18 cellular contexts compared by ENCODE assay signal in the genomic region with DNA sequence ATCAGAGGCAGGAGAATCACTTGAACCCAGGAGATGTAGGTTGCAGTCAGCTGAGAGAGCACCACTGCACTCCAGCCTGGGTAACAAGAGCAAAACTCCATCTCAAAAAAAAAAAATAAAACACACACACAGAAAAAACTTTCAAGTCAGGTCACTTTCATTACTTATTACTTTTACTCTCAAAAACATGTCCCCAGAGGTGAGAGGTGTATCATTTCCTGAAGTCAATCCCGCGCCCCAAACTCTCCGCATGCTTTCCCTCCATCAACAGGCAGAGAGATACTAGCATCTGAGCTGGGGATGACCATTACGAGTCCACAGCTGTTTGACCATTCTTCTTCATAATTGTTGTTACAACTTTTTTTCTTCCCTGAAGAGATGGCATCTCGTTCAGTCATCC. TPM values are rescaled to one million over a fixed set of nuclear protein-coding genes. Genes with fewer than 3 reads are reported as not detected.
A peak's percentile ranks its signal among the peaks of the same experiment; 100 is the strongest.
DNase-seq lines count a peak whose midpoint lies in the region; ATAC-seq and TF ChIP-seq lines count a peak whose summit lies in the region.
"Had no signal": no experiment of that assay in that cellular context is flagged by ENCODE, and none has a peak within 500 bp of the region (broad histone marks: within the 10 kb centered on the region; RNA-seq: fewer than 3 reads in every experiment).

No MANE protein-coding gene starts in this region.

- H3K4me1 Mint-ChIP-seq in CD8-positive, alpha-beta memory T cell: peaks cover 16 to 38% (median 33%) of the 10 kb centered on the region in 3 donors
- peaks cover 23% of the 10 kb centered on the region for H3K4me1 Mint-ChIP-seq in central memory CD8-positive, alpha-beta T cell
- peaks cover 9% of the 10 kb centered on the region for H3K4me1 Mint-ChIP-seq in memory B cell

- DNase-seq in CD8-positive, alpha-beta memory T cell: no peak
- DNase-seq in central memory CD8-positive, alpha-beta T cell (ENCODE audit: low spot score in 2 of 2): no peak
- DNase-seq in memory B cell (ENCODE audit: low spot score in 2 of 2): no peak
- DNase-seq in HT-29 (ENCODE audit: low spot score): no peak
- no peak for DNase-seq in SJCRH30
- DNase-seq in stimulated activated CD4-positive, alpha-beta T cell treated with anti-CD3 and anti-CD28 coated beads, Interleukin-4, amount 100 ng/mL, for 4 hours: no peak
- DNase-seq in GM03348 (ENCODE audit: low spot score): no peak
- DNase-seq: CD4-positive, alpha-beta T cell; DND-41; H7; NCI-H1105; NCI-H2029 treated with DMSO at 0.1 percent for 48 hours; NCI-H345; NCI-H774 had no signal

- H3K27me3 Mint-ChIP-seq in CD8-positive, alpha-beta memory T cell: no peaks in the 10 kb centered on the region
- H3K27me3 Mint-ChIP-seq in central memory CD8-positive, alpha-beta T cell: no peaks in the 10 kb centered on the region
- no peaks in the 10 kb centered on the region for H3K27me3 Mint-ChIP-seq in memory B cell
- H3K27me3 Mint-ChIP-seq: CD4-positive, alpha-beta T cell; IgD-negative memory B cell had no signal

- H3K27ac ChIP-seq in CD8-positive, alpha-beta memory T cell (ENCODE audit: low read depth, low read length): no peak overlapping the region
- H3K27ac ChIP-seq in HEK293 (ENCODE audit: extremely low read depth, low read depth, low read length) (no peak overlapping the region), SJCRH30 (no peak overlapping the region)
- H3K27ac ChIP-seq: BLaER1 had no signal

- no peak overlapping the region for H3K4me3 Mint-ChIP-seq in CD8-positive, alpha-beta memory T cell
- H3K4me3 Mint-ChIP-seq in central memory CD8-positive, alpha-beta T cell: no peak overlapping the region
- no peak overlapping the region for H3K4me3 Mint-ChIP-seq in memory B cell
- H3K4me3 Mint-ChIP-seq: CD4-positive, alpha-beta T cell; IgD-negative memory B cell had no signal

- H3K4me3 ChIP-seq in CD8-positive, alpha-beta memory T cell (ENCODE audit: low read length): no peak overlapping the region
- H3K4me3 ChIP-seq in HEK293 (ENCODE audit: low read depth, low read length): no peak overlapping the region
- H3K4me3 ChIP-seq in SJCRH30: no peak overlapping the region
- H3K4me3 ChIP-seq: BLaER1 had no signal

- no peaks in the 10 kb centered on the region for H3K9me3 Mint-ChIP-seq in CD8-positive, alpha-beta memory T cell
- H3K9me3 Mint-ChIP-seq in central memory CD8-positive, alpha-beta T cell: no peaks in the 10 kb centered on the region
- H3K9me3 Mint-ChIP-seq in memory B cell: no peaks in the 10 kb centered on the region
- H3K9me3 Mint-ChIP-seq: CD4-positive, alpha-beta T cell; IgD-negative memory B cell had no signal

- no peaks in the 10 kb centered on the region for H3K9me3 ChIP-seq in CD8-positive, alpha-beta memory T cell (ENCODE audit: low read length)
- no peaks in the 10 kb centered on the region for H3K9me3 ChIP-seq in HEK293 (ENCODE audit: control insufficient read depth, insufficient read depth, low read depth, low read length)
- no peaks in the 10 kb centered on the region for H3K9me3 ChIP-seq in SJCRH30 (replicated peaks)
- H3K9me3 ChIP-seq: BLaER1 had no signal

- CTCF ChIA-PET in CD8-positive, alpha-beta memory T cell (lab: Charles Lee): interaction anchor here (1.1 to 2.1 kb wide), 4 partner anchors 11 to 165 kb away, joined by 3 to 10 read pairs (median 6); a partner anchor contains a TSS
- CTCF ChIA-PET in HEK293 (lab: Yijun Ruan, JAX): interaction anchor here (0.7 to 4.2 kb wide), 4 partner anchors 10 to 203 kb away, joined by 4 to 18 read pairs (median 8); no protein-coding TSS in a partner anchor

- peaks cover 4 to 75% (median 21%) of the 10 kb centered on the region in 3 donors for H3K36me3 Mint-ChIP-seq in CD8-positive, alpha-beta memory T cell
- peaks cover 79% of the 10 kb centered on the region for H3K36me3 Mint-ChIP-seq in central memory CD8-positive, alpha-beta T cell (ENCODE audit: insufficient read depth)
- H3K36me3 Mint-ChIP-seq in memory B cell: peaks cover 27% of the 10 kb centered on the region

- TF ChIP-seq CTCF in HEK293 (tag by site-specific recombination; IDR thresholded peaks at IDR 0.05): no peak

- peaks cover 37% of the 10 kb centered on the region for H3K36me3 ChIP-seq in CD8-positive, alpha-beta memory T cell (ENCODE audit: insufficient read depth, low read length)
- peaks cover 79 to 87% of the 10 kb centered on the region in 2 experiments for H3K36me3 ChIP-seq in HEK293 (ENCODE audit: control insufficient read depth in 2 of 2, insufficient read depth in 1 of 2, low read length in 2 of 2)
- peaks cover 50% of the 10 kb centered on the region for H3K36me3 ChIP-seq in SJCRH30

- no peak for ATAC-seq in central memory CD8-positive, alpha-beta T cell (replicated peaks; ENCODE audit: extremely low read depth, poor library complexity, severe bottlenecking)
- no peak for ATAC-seq in memory B cell (ENCODE audit: low read depth)
- ATAC-seq: Right ventricle myocardium inferior had no signal

- H3K27me3 ChIP-seq in CD8-positive, alpha-beta memory T cell (ENCODE audit: insufficient read depth, low read length, poor library complexity, severe bottlenecking): no peaks in the 10 kb centered on the region
- H3K27me3 ChIP-seq in SJCRH30: no peaks in the 10 kb centered on the region
- H3K27me3 ChIP-seq: BLaER1 had no signal

- POLR2A ChIA-PET in CD8-positive, alpha-beta memory T cell (lab: Charles Lee): interaction anchor here (0.6 kb wide), 1 partner anchor 66 kb away, joined by 3 read pairs; no protein-coding TSS in a partner anchor
- POLR2A ChIA-PET in HEK293 (lab: Yijun Ruan, JAX): no interaction called here

- no peaks in the 10 kb centered on the region for H3K4me1 ChIP-seq in CD8-positive, alpha-beta memory T cell (ENCODE audit: insufficient read depth, low read length)
- H3K4me1 ChIP-seq in HEK293 (ENCODE audit: control insufficient read depth, insufficient read depth, low read length): peaks cover 7% of the 10 kb centered on the region
- H3K4me1 ChIP-seq in SJCRH30: no peaks in the 10 kb centered on the region
- H3K4me1 ChIP-seq: BLaER1 had no signal

- H3K27ac Mint-ChIP-seq in CD8-positive, alpha-beta memory T cell: peak overlapping the region in 5 of 8 donors; percentile 19 to 82 (median 29)
- peak overlapping the region; percentile 41 for H3K27ac Mint-ChIP-seq in central memory CD8-positive, alpha-beta T cell (ENCODE audit: low read depth)
- peak overlapping the region; percentile 11 for H3K27ac Mint-ChIP-seq in memory B cell

TF ChIP-seq in HEK293, 187 proteins besides CTCF, POLR2A, EP300 and RAD21:
- TF ChIP-seq ZNF274 (IDR thresholded peaks at IDR 0.05; ENCODE audit: low read length) (no peak), ZNF274 (tag by site-specific recombination; IDR thresholded peaks at IDR 0.05; ENCODE audit: borderline replicate concordance) (no peak), PRDM1 (tag by site-specific recombination; IDR thresholded peaks at IDR 0.05) (peak; percentile 92)

RNA-seq across cellular contexts. Expression of a gene that starts 48.7 kb away (rescaled TPM):
- 100 to 1,000 TPM; 579 to 596 TPM for total RNA-seq in CD8-positive, alpha-beta memory T cell
- polyA plus RNA-seq in CD8-positive, alpha-beta memory T cell: 44.0 TPM
- 166 and 190 TPM in 2 replicates for total RNA-seq in HT-29 (2014; rRNA removed; shearing (Covaris generic))
- 471 and 592 TPM in 2 replicates for total RNA-seq in SJCRH30 (2014; rRNA removed; shearing (Covaris generic))
